ENCODE assay signal across 8 cellular contexts in genomic region chrX:9464435-9465371, GRCh38. TPM values are rescaled to one million over a fixed set of nuclear protein-coding genes. Genes with fewer than 3 reads are reported as not detected.
DNase-seq lines count a peak whose midpoint lies in the region; ATAC-seq and TF ChIP-seq lines count a peak whose summit lies in the region.

Gene TBL1X, plus strand, starts transcription at chrX:9465058. Its CDS starts 188,529 bp downstream, at chrX:9653587.

- peaks cover 47% of the 10 kb centered on the region for H3K4me1 Mint-ChIP-seq in CD4-positive, alpha-beta T cell (ENCODE audit: low read depth)
- H3K4me1 Mint-ChIP-seq in WTC11: peaks cover 35% of the 10 kb centered on the region
- H3K4me1 Mint-ChIP-seq in central memory CD8-positive, alpha-beta T cell: peaks cover 35% of the 10 kb centered on the region

- DNase-seq in CD4-positive, alpha-beta T cell: peak in 9 of 10 experiments; percentile 18 to 61 (median 33)
- DNase-seq in M059J (ENCODE audit: low read depth) (peak; percentile 39), WTC11 (ENCODE audit: low spot score) (peak; percentile 37), kidney epithelial cell (ENCODE audit: low read depth) (no peak), NCI-H128 (lab: John Stamatoyannopoulos, UW; ENCODE audit: unreplicated experiment) (no peak)
- DNase-seq in central memory CD8-positive, alpha-beta T cell (ENCODE audit: low spot score in 2 of 2): no peak
- DNase-seq in stimulated activated CD4-positive, alpha-beta T cell treated with anti-CD3 and anti-CD28 coated beads, Interleukin-2, amount 100 ng/mL, for 24 hours: peak; percentile 58 to 68

- TF ChIP-seq CTCF in CD4-positive, alpha-beta T cell (IDR thresholded peaks at IDR 0.05): no peak
- TF ChIP-seq CTCF in WTC11 (IDR thresholded peaks at IDR 0.05): no peak
- TF ChIP-seq CTCF in kidney epithelial cell (IDR thresholded peaks at IDR 0.05; ENCODE audit: insufficient read depth, low read length, poor library complexity, severe bottlenecking): no peak

- H3K4me3 Mint-ChIP-seq in CD4-positive, alpha-beta T cell: peak within 1 kb of the TSS; percentile 89
- peak within 1 kb of the TSS; percentile 70 for H3K4me3 Mint-ChIP-seq in WTC11
- H3K4me3 Mint-ChIP-seq in central memory CD8-positive, alpha-beta T cell: peak within 1 kb of the TSS; percentile 78

- POLR2A ChIA-PET in CD4-positive, alpha-beta T cell (lab: Charles Lee): interaction anchor here (1.3 to 3.6 kb wide), 3 partner anchors 124 to 477 kb away, joined by 3 to 56 read pairs (median 13); no protein-coding TSS in a partner anchor
- POLR2A ChIA-PET in WTC11 (lab: Charles Lee): no interaction called here

- no peaks in the 10 kb centered on the region for H3K9me3 Mint-ChIP-seq in CD4-positive, alpha-beta T cell
- no peaks in the 10 kb centered on the region for H3K9me3 Mint-ChIP-seq in WTC11
- no peaks in the 10 kb centered on the region for H3K9me3 Mint-ChIP-seq in central memory CD8-positive, alpha-beta T cell

- CTCF ChIA-PET in CD4-positive, alpha-beta T cell (lab: Charles Lee): no interaction called here
- CTCF ChIA-PET in WTC11 (lab: Charles Lee): no interaction called here

- peak within 1 kb of the TSS; percentile 95 for H3K27ac Mint-ChIP-seq in CD4-positive, alpha-beta T cell
- H3K27ac Mint-ChIP-seq in WTC11: peak within 1 kb of the TSS; percentile 52
- H3K27ac Mint-ChIP-seq in central memory CD8-positive, alpha-beta T cell (ENCODE audit: low read depth): peak within 1 kb of the TSS; percentile 84

- H3K36me3 ChIP-seq in kidney epithelial cell (ENCODE audit: control insufficient read depth, insufficient read depth, low read length): no peaks in the 10 kb centered on the region

- peaks cover 4% of the 10 kb centered on the region for H3K27me3 Mint-ChIP-seq in CD4-positive, alpha-beta T cell
- H3K27me3 Mint-ChIP-seq in WTC11 (ENCODE audit: low read depth): peaks cover 15% of the 10 kb centered on the region
- no peaks in the 10 kb centered on the region for H3K27me3 Mint-ChIP-seq in central memory CD8-positive, alpha-beta T cell

- H3K4me3 ChIP-seq in kidney epithelial cell (ENCODE audit: low read depth, low read length): peak within 1 kb of the TSS; percentile 61

- no peaks in the 10 kb centered on the region for H3K9me3 ChIP-seq in CD4-positive, alpha-beta T cell (ENCODE audit: control insufficient read depth, low read length)

- H3K36me3 Mint-ChIP-seq in CD4-positive, alpha-beta T cell (ENCODE audit: low read depth): peaks cover 28% of the 10 kb centered on the region
- H3K36me3 Mint-ChIP-seq in WTC11: no peaks in the 10 kb centered on the region
- H3K36me3 Mint-ChIP-seq in central memory CD8-positive, alpha-beta T cell (ENCODE audit: insufficient read depth): peaks cover 11% of the 10 kb centered on the region

- intact Hi-C loops in CD4-positive, alpha-beta T cell (cut with DNase I, micrococcal nuclease): loop anchor here (5.0 to 10.0 kb wide), 3 partner anchors 68 to 490 kb away; no protein-coding TSS in a partner anchor

- ATAC-seq in CD4-positive, alpha-beta T cell (ENCODE audit: poor library complexity): peak; percentile 24
- peak; percentile 41 for ATAC-seq in GM21381 (IDR thresholded peaks at IDR 0.05; ENCODE audit: unreplicated experiment)
- peak; percentile 6; the same call in 1 of the 2 replicates for ATAC-seq in WTC11
- ATAC-seq in central memory CD8-positive, alpha-beta T cell (replicated peaks; ENCODE audit: extremely low read depth, poor library complexity, severe bottlenecking): peak; percentile 11

- H3K27ac ChIP-seq in CD4-positive, alpha-beta T cell (ENCODE audit: low read depth, low read length): peak within 1 kb of the TSS; percentile 61

- H3K27me3 ChIP-seq in CD4-positive, alpha-beta T cell (ENCODE audit: control insufficient read depth, insufficient read depth, low read length): no peaks in the 10 kb centered on the region
- peaks cover 7% of the 10 kb centered on the region for H3K27me3 ChIP-seq in kidney epithelial cell (ENCODE audit: control insufficient read depth, insufficient read depth, low read length)

TF ChIP-seq in WTC11, 78 proteins besides CTCF, POLR2A, EP300 and RAD21:
- peak; percentile 40; the same call in 1 of the 2 replicates for TF ChIP-seq GABPB1 (CRISPR knock-in tag; IDR thresholded peaks at IDR 0.05)
- TF ChIP-seq USF1 (CRISPR knock-in tag; IDR thresholded peaks at IDR 0.05): no peak
- no peak for TF ChIP-seq ZNF671 (CRISPR knock-in tag; IDR thresholded peaks at IDR 0.05)
- peak; percentile 52; the same call in 1 of the 2 replicates for TF ChIP-seq ZNF423 (CRISPR knock-in tag; IDR thresholded peaks at IDR 0.05)
- TF ChIP-seq ZNF281 (CRISPR knock-in tag; IDR thresholded peaks at IDR 0.05): no peak
- TF ChIP-seq GTF2I (CRISPR knock-in tag; conservative IDR thresholded peaks at IDR 0.05): no peak
- no peak for TF ChIP-seq FOXP4 (CRISPR knock-in tag; IDR thresholded peaks at IDR 0.05)
- no peak for TF ChIP-seq SMAD4 (CRISPR knock-in tag; IDR thresholded peaks at IDR 0.05)
- TF ChIP-seq FOXJ3 (CRISPR knock-in tag; IDR thresholded peaks at IDR 0.05; ENCODE audit: borderline replicate concordance): no peak
- no peak for TF ChIP-seq ZNF512 (CRISPR knock-in tag; IDR thresholded peaks at IDR 0.05; ENCODE audit: borderline replicate concordance)

RNA-seq across cellular contexts. Expression of gene TBL1X, which starts in this region (rescaled TPM):
- 10 to 100 TPM; 17.4 to 19.2 TPM for total RNA-seq in CD4-positive, alpha-beta T cell
- total RNA-seq in M059J (2014; rRNA removed; shearing (Covaris generic)): 11.6 and 12.7 TPM in 2 replicates
- total RNA-seq in WTC11 (2021) (22.2 to 27.7 TPM (median 24.1 TPM) in 3 replicates), kidney epithelial cell (22.9 and 25.9 TPM in 2 replicates)

Comparison
In these comparisons a context has a peak if more than half of its experiments do, and no peak if none do; other contexts are left out.
1. DNase-seq: peak in CD4-positive, alpha-beta T cell (9 of 10), M059J (single experiment), WTC11 (single experiment) and stimulated activated CD4-positive, alpha-beta T cell treated with anti-CD3 and anti-CD28 coated beads, Interleukin-2, amount 100 ng/mL, for 24 hours (2 of 2); none in central memory CD8-positive, alpha-beta T cell (0 of 2), kidney epithelial cell (single experiment) and NCI-H128 (single experiment).
2. Peak in every context shown above with its lines, with median percentiles within 50 percentile points of each other: ATAC-seq, H3K27ac Mint-ChIP-seq and H3K4me3 Mint-ChIP-seq.